ENCODE assay signal across 8 cellular contexts in genomic region chr15:88913017-88913849, GRCh38.
A peak's percentile ranks its signal among the peaks of the same experiment; 100 is the strongest.
DNase-seq lines count a peak whose midpoint lies in the region; ATAC-seq and TF ChIP-seq lines count a peak whose summit lies in the region.

Gene MFGE8, minus strand, starts transcription at chr15:88913379. Its CDS starts 60 bp downstream, at chr15:88913319.

- no peaks in the 10 kb centered on the region for H4K20me1 ChIP-seq in OCI-LY3 (ENCODE audit: insufficient read depth, low read length)

- no peaks in the 10 kb centered on the region for H3K79me2 ChIP-seq in OCI-LY3 (ENCODE audit: low read length)

- H3K36me3 ChIP-seq in OCI-LY3 (replicated peaks; ENCODE audit: low read depth, low read length): no peaks in the 10 kb centered on the region
- H3K36me3 ChIP-seq in mucosa of stomach (ENCODE audit: control insufficient read depth, insufficient read depth, low read length): no peaks in the 10 kb centered on the region

- peak; percentile 18 for TF ChIP-seq POLR2A in erythroblast (IDR thresholded peaks at IDR 0.05; ENCODE audit: low read length)

- peak within 1 kb of the TSS; percentile 89 for H3K4me2 ChIP-seq in OCI-LY3 (ENCODE audit: low read length)

- peak; percentile 76 for DNase-seq in activated T-cell treated with anti-CD3 and anti-CD28 coated beads, Interleukin-2, amount 50 U/mL, for 1 hour
- DNase-seq in erythroblast (lab: John Stamatoyannopoulos, UW): peak; percentile 67 to 76
- peak; percentile 36 to 41 for DNase-seq in stimulated activated CD8-positive, alpha-beta memory T cell treated with anti-CD3 and anti-CD28 coated beads, Interleukin-7, amount 100 ng/mL, for 1 hour (ENCODE audit: low read depth in 2 of 2)

- peaks cover 5% of the 10 kb centered on the region for H3K27me3 ChIP-seq in OCI-LY3 (ENCODE audit: low read depth, low read length)
- H3K27me3 ChIP-seq in mucosa of stomach (ENCODE audit: control insufficient read depth, insufficient read depth, low read length): peaks cover 4% of the 10 kb centered on the region

- H3K9ac ChIP-seq in OCI-LY3 (ENCODE audit: low read length) (peak within 1 kb of the TSS; percentile 65), mucosa of stomach (ENCODE audit: low read length) (peak within 1 kb of the TSS; percentile 72)

- H2AFZ ChIP-seq in OCI-LY3 (ENCODE audit: low read depth, low read length): peak within 1 kb of the TSS; percentile 92

- ATAC-seq in GM18867 (IDR thresholded peaks at IDR 0.05; ENCODE audit: unreplicated experiment): peak; percentile 85
- ATAC-seq in HG03066 (IDR thresholded peaks at IDR 0.05; ENCODE audit: low read depth, unreplicated experiment): peak; percentile 79

- H3K4me1 ChIP-seq in OCI-LY3 (ENCODE audit: low read length): peaks cover 7% of the 10 kb centered on the region
- H3K4me1 ChIP-seq in mucosa of stomach (ENCODE audit: control insufficient read depth, insufficient read depth, low read length): no peaks in the 10 kb centered on the region

- H3K27ac ChIP-seq in 22Rv1 (peak within 1 kb of the TSS; percentile 29), OCI-LY3 (ENCODE audit: low read length) (no peak within 1 kb of the TSS)

- TF ChIP-seq CTCF in 22Rv1 (IDR thresholded peaks at IDR 0.05): no peak; the same call in none of the 2 replicates
- TF ChIP-seq CTCF in OCI-LY3 (IDR thresholded peaks at IDR 0.05; ENCODE audit: low read depth, low read length): no peak

- H3K4me3 ChIP-seq in OCI-LY3 (ENCODE audit: low read length): peak within 1 kb of the TSS; percentile 82
- H3K4me3 ChIP-seq in mucosa of stomach (ENCODE audit: low read length): peak within 1 kb of the TSS; percentile 25

- H3K9me3 ChIP-seq in OCI-LY3 (ENCODE audit: insufficient read depth, low read length): no peaks in the 10 kb centered on the region
- H3K9me3 ChIP-seq in mucosa of stomach (ENCODE audit: control insufficient read depth, low read length): no peaks in the 10 kb centered on the region
